Comparison of ENCODE assay signal across 10 cellular contexts in the genomic region with DNA sequence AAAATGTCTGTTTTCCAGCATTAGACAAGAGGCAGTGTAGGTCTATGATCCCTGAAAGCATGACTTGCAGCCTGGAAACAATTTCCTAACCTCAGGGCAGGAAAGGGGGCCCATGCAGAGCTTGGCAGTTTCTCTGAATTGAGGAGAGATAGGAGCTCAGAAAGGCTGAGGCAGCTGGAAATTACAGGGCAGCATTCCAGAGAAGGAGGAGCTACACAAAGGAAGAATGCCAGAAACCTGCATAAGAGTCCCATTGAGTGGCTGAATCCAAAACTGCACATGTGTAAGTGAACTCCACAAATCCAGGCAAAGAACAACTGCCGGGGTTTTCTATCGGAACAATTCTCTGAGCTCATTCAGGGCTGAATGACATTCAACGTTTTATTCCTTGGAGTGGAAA.
A peak's percentile ranks its signal among the peaks of the same experiment; 100 is the strongest.
DNase-seq lines count a peak whose midpoint lies in the region; ATAC-seq and TF ChIP-seq lines count a peak whose summit lies in the region.
"Had no signal": no experiment of that assay in that cellular context is flagged by ENCODE, and none has a peak within 500 bp of the region (broad histone marks: within the 10 kb centered on the region; RNA-seq: fewer than 3 reads in every experiment).

No MANE protein-coding gene starts in this region.

- H3K9me3 ChIP-seq in right cardiac atrium (ENCODE audit: control insufficient read depth, low read length) (no peaks in the 10 kb centered on the region), suprapubic skin (no peaks in the 10 kb centered on the region)

- no peak for TF ChIP-seq CTCF in retinal pigment epithelial cell (conservative IDR thresholded peaks at IDR 0.05; ENCODE audit: low read depth, low read length)
- TF ChIP-seq CTCF in suprapubic skin (IDR thresholded peaks at IDR 0.05) = no peak

- H3K4me3 ChIP-seq in right cardiac atrium (ENCODE audit: low read length) = no peak overlapping the region
- no peak overlapping the region for H3K4me3 ChIP-seq in retinal pigment epithelial cell (ENCODE audit: low read length)
- H3K4me3 ChIP-seq in suprapubic skin = no peak overlapping the region

- intact Hi-C loops in right cardiac atrium (cut with DNase I) = no loop called here

- no peak for TF ChIP-seq POLR2A in suprapubic skin (IDR thresholded peaks at IDR 0.05)

- peak; percentile 90 for ATAC-seq in right cardiac atrium
- no peak for ATAC-seq in HG03565 (IDR thresholded peaks at IDR 0.05; ENCODE audit: unreplicated experiment)

- no peak for TF ChIP-seq EP300 in suprapubic skin (IDR thresholded peaks at IDR 0.05)

- H3K4me1 ChIP-seq in right cardiac atrium (ENCODE audit: control insufficient read depth, insufficient read depth, low read length) = peaks cover 2% of the 10 kb centered on the region
- peaks cover 9% of the 10 kb centered on the region for H3K4me1 ChIP-seq in suprapubic skin

- no peaks in the 10 kb centered on the region for H3K27me3 ChIP-seq in right cardiac atrium (ENCODE audit: control insufficient read depth, insufficient read depth)
- H3K27me3 ChIP-seq in suprapubic skin = no peaks in the 10 kb centered on the region

- no peaks in the 10 kb centered on the region for H3K36me3 ChIP-seq in suprapubic skin

- 30% methylated on average over 3 of the region's 3 CpGs for WGBS in right cardiac atrium
- 46% methylated on average over 3 of the region's 3 CpGs for WGBS in suprapubic skin

- DNase-seq in DMS79 treated with DMSO at 0.1 percent for 48 hours (lab: John Stamatoyannopoulos, UW) = peak; percentile 3
- DNase-seq in DMS79 (lab: John Stamatoyannopoulos, UW) = no peak
- peak; percentile 77 for DNase-seq in amniotic epithelial cell (ENCODE audit: low read depth)
- peak; percentile 38 to 68 (median 56) for DNase-seq in right cardiac atrium
- DNase-seq in retinal pigment epithelial cell (ENCODE audit: low read depth) = peak; percentile 51
- DNase-seq in SW480 (ENCODE audit: low spot score) = no peak
- no peak for DNase-seq in suprapubic skin (ENCODE audit: low spot score in 2 of 2)
- DNase-seq: 8988T; stimulated activated CD4-positive, alpha-beta T cell treated with anti-CD3 and anti-CD28 coated beads, Interleukin-15, amount 100 ng/mL, for 24 hours had no signal

- H3K27ac ChIP-seq in right cardiac atrium (ENCODE audit: low read length) (no peak overlapping the region), suprapubic skin (no peak overlapping the region)

Comparison
In these comparisons a context has a peak if more than half of its experiments do, and no peak if none do; other contexts are left out.
1. DNase-seq: peak in DMS79 treated with DMSO at 0.1 percent for 48 hours (single experiment), amniotic epithelial cell (single experiment), right cardiac atrium (3 of 3) and retinal pigment epithelial cell (single experiment); none in DMS79 (single experiment), SW480 (single experiment) and suprapubic skin (0 of 2).